Comparison of ENCODE assay signal across 29 cellular contexts in genomic region chr9:129453734-129454133, GRCh38.
"Had no signal": no experiment of that assay in that cellular context is flagged by ENCODE, and none has a peak within 500 bp of the region (broad histone marks: within the 10 kb centered on the region; RNA-seq: fewer than 3 reads in every experiment).

No MANE protein-coding gene starts in this region.

- H3K4me3 ChIP-seq: psoas muscle, sigmoid colon, testis, transverse colon had no signal

- H3K27me3 ChIP-seq: sigmoid colon, testis, transverse colon had no signal

- DNase-seq: activated CD4-positive, alpha-beta T cell treated with anti-CD3 and anti-CD28 coated beads for 36 hours; activated CD4-positive, alpha-beta T cell treated with anti-CD3 and anti-CD28 coated beads, Interleukin-2, amount 50 U/mL, for 48 hours; activated CD4-positive, CD25-positive, alpha-beta regulatory T cell; activated CD8-positive, alpha-beta memory T cell treated with anti-CD3 and anti-CD28 coated beads, Interleukin-2, amount 10 ng/mL, durations not matched to agents 7 days and 5 days; activated effector memory CD4-positive, alpha-beta T cell treated with Interleukin-2 at 50 U/mL for 16 hours; activated naive CD4-positive, alpha-beta T cell treated with Interleukin-2 at 50 U/mL for 16 hours; activated T-cell treated with anti-CD3 and anti-CD28 coated beads, Interleukin-2, amount 50 U/mL, for 48 hours; endodermal cell; foreskin fibroblast; head of caudate nucleus; hippocampal formation; kidney; left colon; naive thymus-derived CD8-positive, alpha-beta T cell; occipital lobe; psoas muscle; sigmoid colon; small intestine; stimulated activated CD4-positive, alpha-beta T cell treated with anti-CD3 and anti-CD28 coated beads, Interleukin-1b, Interleukin-23, amount 100 ng/mL, for 48 hours; stimulated activated CD8-positive, alpha-beta memory T cell treated with anti-CD3 and anti-CD28 coated beads, Interleukin-4, amount 100 ng/mL, for 48 hours; stimulated activated naive B cell treated with anti-CD40 and anti-IgM and Interleukin-4, amounts not matched to agents 10 μg/mL and 1 μg/mL and 100 μg/mL, for 72 hours; testis; transverse colon had no signal

- H3K9me3 Mint-ChIP-seq: central memory CD8-positive, alpha-beta T cell; dendritic cell treated with granulocyte-macrophage colony-stimulating factor and Interleukin-4, amounts not matched to agents 40 ng/mL and 50 ng/mL, for 4 days; endodermal cell; naive thymus-derived CD8-positive, alpha-beta T cell had no signal

- H2AFZ ChIP-seq: parathyroid adenoma had no signal

- H3K9ac ChIP-seq: parathyroid adenoma had no signal

- H3K79me2 ChIP-seq: parathyroid adenoma had no signal

- H3K27ac Mint-ChIP-seq: activated CD4-positive, alpha-beta T cell treated with anti-CD3 and anti-CD28 coated beads for 36 hours; activated CD8-positive, alpha-beta memory T cell treated with anti-CD3 and anti-CD28 coated beads, Interleukin-2, amount 10 ng/mL, durations not matched to agents 7 days and 5 days; dendritic cell treated with granulocyte-macrophage colony-stimulating factor and Interleukin-4, amounts not matched to agents 40 ng/mL and 50 ng/mL, for 4 days; endodermal cell; stimulated activated naive B cell treated with anti-CD40 and anti-IgM and Interleukin-4, amounts not matched to agents 10 μg/mL and 1 μg/mL and 100 μg/mL, for 72 hours had no signal

- H3K36me3 ChIP-seq: sigmoid colon, transverse colon had no signal

- H3K4me3 Mint-ChIP-seq: activated CD4-positive, alpha-beta T cell treated with anti-CD3 and anti-CD28 coated beads for 36 hours; activated CD8-positive, alpha-beta memory T cell treated with anti-CD3 and anti-CD28 coated beads, Interleukin-2, amount 10 ng/mL, durations not matched to agents 7 days and 5 days; central memory CD8-positive, alpha-beta T cell; dendritic cell treated with granulocyte-macrophage colony-stimulating factor and Interleukin-4, amounts not matched to agents 40 ng/mL and 50 ng/mL, for 4 days; endodermal cell; neural crest cell; stimulated activated naive B cell treated with anti-CD40 and anti-IgM and Interleukin-4, amounts not matched to agents 10 μg/mL and 1 μg/mL and 100 μg/mL, for 72 hours had no signal

- ATAC-seq: activated CD4-positive, alpha-beta T cell treated with anti-CD3 and anti-CD28 coated beads for 36 hours; activated CD8-positive, alpha-beta memory T cell treated with anti-CD3 and anti-CD28 coated beads, Interleukin-2, amount 10 ng/mL, durations not matched to agents 7 days and 5 days; esophagus mucosa; left colon; naive thymus-derived CD8-positive, alpha-beta T cell; psoas muscle; stimulated activated naive B cell treated with anti-CD40 and anti-IgM and Interleukin-4, amounts not matched to agents 10 μg/mL and 1 μg/mL and 100 μg/mL, for 72 hours had no signal

- H3K9me3 ChIP-seq: psoas muscle, sigmoid colon, testis, transverse colon had no signal

- H3K36me3 Mint-ChIP-seq: activated CD8-positive, alpha-beta memory T cell treated with anti-CD3 and anti-CD28 coated beads, Interleukin-2, amount 10 ng/mL, durations not matched to agents 7 days and 5 days; naive thymus-derived CD8-positive, alpha-beta T cell; stimulated activated naive B cell treated with anti-CD40 and anti-IgM and Interleukin-4, amounts not matched to agents 10 μg/mL and 1 μg/mL and 100 μg/mL, for 72 hours had no signal

- FAIRE-seq: bronchial epithelial cell, kidney, small intestine had no signal

- H3K27ac ChIP-seq: parathyroid adenoma, psoas muscle, sigmoid colon, transverse colon had no signal

- H3K27me3 Mint-ChIP-seq: activated CD4-positive, alpha-beta T cell treated with anti-CD3 and anti-CD28 coated beads for 36 hours; central memory CD8-positive, alpha-beta T cell had no signal
